Comparison of ENCODE assay signal across 14 cellular contexts in genomic region chr20:4513720-4514119, GRCh38.
DNase-seq lines count a peak whose midpoint lies in the region; ATAC-seq, FAIRE-seq and TF ChIP-seq lines count a peak whose summit lies in the region.
"Had no signal": no experiment of that assay in that cellular context is flagged by ENCODE, and none has a peak within 500 bp of the region (broad histone marks: within the 10 kb centered on the region; RNA-seq: fewer than 3 reads in every experiment).

No MANE protein-coding gene starts in this region.

- H3K4me1 ChIP-seq in keratinocyte (ENCODE audit: control insufficient read depth, extremely low read depth, insufficient read depth, low read length) (peaks cover 29% of the 10 kb centered on the region), mesenchymal stem cell (ENCODE audit: control insufficient read depth, insufficient read depth, low read depth, low read length) (no peaks in the 10 kb centered on the region)

- H2BK15ac ChIP-seq in mesenchymal stem cell (ENCODE audit: low read depth, poor library complexity, severe bottlenecking): no peak overlapping the region

- H3K9me1 ChIP-seq in keratinocyte (ENCODE audit: control insufficient read depth, extremely low read depth, insufficient read depth, low read length): no peaks in the 10 kb centered on the region

- H3K4me2 ChIP-seq in keratinocyte (ENCODE audit: control insufficient read depth, extremely low read depth, insufficient read depth, low read depth, low read length) (peak overlapping the region; percentile 60), mesenchymal stem cell (ENCODE audit: low read length, poor library complexity, severe bottlenecking) (no peak overlapping the region)

- in situ Hi-C loops in astrocyte of the spinal cord (cut with HindIII; ENCODE audit: low sequenced_read_pairs): no loop called here

- no peak overlapping the region for H2BK12ac ChIP-seq in mesenchymal stem cell (ENCODE audit: low read length in 2 of 2)

- DNase-seq in AG08395 (ENCODE audit: low spot score): peak; percentile 23
- DNase-seq in LHCN-M2 (ENCODE audit: low read depth): peak; percentile 90
- DNase-seq in astrocyte of the spinal cord (ENCODE audit: low read depth, low spot score): peak; percentile 92
- DNase-seq in keratinocyte (ENCODE audit: low read depth, low spot score): no peak
- DNase-seq in activated effector memory CD4-positive, alpha-beta T cell treated with Interleukin-2 at 50 U/mL for 16 hours: no peak
- DNase-seq in SHP77 treated with DMSO at 0.1 percent for 48 hours (lab: John Stamatoyannopoulos, UW): no peak
- no peak for DNase-seq in mesenchymal stem cell
- DNase-seq: activated CD4-positive, alpha-beta T cell treated with anti-CD3 and anti-CD28 coated beads for 48 hours; AML-193; effector CD8-positive, alpha-beta T cell; hypothalamus; NCI-H2029 treated with DMSO at 0.1 percent for 48 hours had no signal

- no peak overlapping the region for H4K8ac ChIP-seq in mesenchymal stem cell (ENCODE audit: low read length)

- no peak for ATAC-seq in GM18861 (IDR thresholded peaks at IDR 0.05; ENCODE audit: unreplicated experiment)

- H3K27ac ChIP-seq in keratinocyte (ENCODE audit: control insufficient read depth, insufficient read depth, low read length): peak overlapping the region; percentile 22
- H3K27ac ChIP-seq in mesenchymal stem cell (ENCODE audit: low read length, poor library complexity, severe bottlenecking): no peak overlapping the region
- H3K27ac ChIP-seq: neutrophil had no signal

- FAIRE-seq in keratinocyte (lab: Jason Lieb, UNC): peak; percentile 67

- TF ChIP-seq CTCF in astrocyte of the spinal cord (IDR thresholded peaks at IDR 0.05; ENCODE audit: low read depth, low read length) (no peak), keratinocyte (optimal IDR thresholded peaks at IDR 0.05 in 1 of 3, IDR thresholded peaks at IDR 0.05 in 1 of 3, conservative IDR thresholded peaks at IDR 0.05 in 1 of 3; ENCODE audit: extremely low read depth in 1 of 3, insufficient read depth in 2 of 3, low read length in 3 of 3) (no peak)

- no peaks in the 10 kb centered on the region for H3K79me2 ChIP-seq in keratinocyte (ENCODE audit: control insufficient read depth, insufficient read depth, low read length)

- H3K9ac ChIP-seq in keratinocyte (ENCODE audit: control insufficient read depth, extremely low read depth, insufficient read depth, low read length): no peak overlapping the region
- no peak overlapping the region for H3K9ac ChIP-seq in mesenchymal stem cell (ENCODE audit: low read length)

- dilution Hi-C loops in keratinocyte (cut with MboI; ENCODE audit: extremely low pct_ligation_motif_present, low sequenced_read_pairs): no loop called here

- no peak overlapping the region for H3K23ac ChIP-seq in mesenchymal stem cell (ENCODE audit: low read length in 2 of 2)

- H2AK5ac ChIP-seq in mesenchymal stem cell (ENCODE audit: low read length, severe bottlenecking): no peak overlapping the region

- no peak overlapping the region for H3K4me3 ChIP-seq in astrocyte of the spinal cord (ENCODE audit: low read depth, low read length)
- H3K4me3 ChIP-seq in keratinocyte (ENCODE audit: control insufficient read depth in 2 of 3, extremely low read depth in 1 of 3, insufficient read depth in 2 of 3, low read depth in 1 of 3, low read length in 3 of 3): no peak overlapping the region
- H3K4me3 ChIP-seq in mesenchymal stem cell (ENCODE audit: insufficient read depth in 1 of 2, low read depth in 1 of 2, low read length in 2 of 2): no peak overlapping the region

- no peak overlapping the region for H2BK5ac ChIP-seq in mesenchymal stem cell (ENCODE audit: low read depth, low read length, poor library complexity, severe bottlenecking)

- no peaks in the 10 kb centered on the region for H3K79me1 ChIP-seq in mesenchymal stem cell (replicated peaks; ENCODE audit: low read length, poor library complexity, severe bottlenecking)

- no peak overlapping the region for H3K4ac ChIP-seq in mesenchymal stem cell (ENCODE audit: low read depth in 1 of 2, low read length in 2 of 2)

- H3K9me3 ChIP-seq in keratinocyte (ENCODE audit: control insufficient read depth, low read depth, low read length) (no peaks in the 10 kb centered on the region), mesenchymal stem cell (ENCODE audit: control insufficient read depth, low read length) (no peaks in the 10 kb centered on the region)
- H3K9me3 ChIP-seq: neutrophil had no signal

- H2AFZ ChIP-seq in keratinocyte (ENCODE audit: control insufficient read depth, low read length) (no peak overlapping the region), mesenchymal stem cell (ENCODE audit: low read depth, low read length) (no peak overlapping the region)

- no peaks in the 10 kb centered on the region for H3K27me3 ChIP-seq in keratinocyte (ENCODE audit: control insufficient read depth, extremely low read depth, insufficient read depth, low read length)
- peaks cover 0 to 2% of the 10 kb centered on the region in 2 experiments for H3K27me3 ChIP-seq in mesenchymal stem cell (ENCODE audit: control insufficient read depth in 1 of 2, insufficient read depth in 1 of 2, low read length in 2 of 2)

- H3K36me3 ChIP-seq in keratinocyte (ENCODE audit: control insufficient read depth in 2 of 2, extremely low read depth in 1 of 2, insufficient read depth in 2 of 2, low read length in 2 of 2): no peaks in the 10 kb centered on the region
- no peaks in the 10 kb centered on the region for H3K36me3 ChIP-seq in mesenchymal stem cell (ENCODE audit: control insufficient read depth in 1 of 2, insufficient read depth in 2 of 2, low read depth in 1 of 2, low read length in 2 of 2)
- H3K36me3 ChIP-seq: neutrophil had no signal

- no peak overlapping the region for H3K14ac ChIP-seq in mesenchymal stem cell (ENCODE audit: low read length in 2 of 2)

- no peaks in the 10 kb centered on the region for H4K20me1 ChIP-seq in keratinocyte (ENCODE audit: control insufficient read depth, extremely low read depth, insufficient read depth, low read length)

- H3K18ac ChIP-seq in mesenchymal stem cell (ENCODE audit: low read depth in 1 of 2, low read length in 2 of 2): no peak overlapping the region

- no peak overlapping the region for H2BK120ac ChIP-seq in mesenchymal stem cell (ENCODE audit: low read depth, low read length)

- no peak overlapping the region for H4K91ac ChIP-seq in mesenchymal stem cell (ENCODE audit: low read length)

Comparison
In these comparisons a context has a peak if more than half of its experiments do, and no peak if none do; other contexts are left out.
1. DNase-seq: peak in AG08395 (single experiment), LHCN-M2 (single experiment) and astrocyte of the spinal cord (single experiment); none in keratinocyte (single experiment), activated effector memory CD4-positive, alpha-beta T cell treated with Interleukin-2 at 50 U/mL for 16 hours (single experiment), SHP77 treated with DMSO at 0.1 percent for 48 hours (single experiment) and mesenchymal stem cell (single experiment).